ENCODE assay signal across 1 cellular context in genomic region chr2:147373800-147374409, GRCh38.
TF ChIP-seq lines count a peak whose summit lies in the region.

No MANE protein-coding gene starts in this region.

TF ChIP-seq in GM23338, 12 proteins besides CTCF, POLR2A, EP300 and RAD21 (continued from another document):
- TF ChIP-seq, protein P1, sequence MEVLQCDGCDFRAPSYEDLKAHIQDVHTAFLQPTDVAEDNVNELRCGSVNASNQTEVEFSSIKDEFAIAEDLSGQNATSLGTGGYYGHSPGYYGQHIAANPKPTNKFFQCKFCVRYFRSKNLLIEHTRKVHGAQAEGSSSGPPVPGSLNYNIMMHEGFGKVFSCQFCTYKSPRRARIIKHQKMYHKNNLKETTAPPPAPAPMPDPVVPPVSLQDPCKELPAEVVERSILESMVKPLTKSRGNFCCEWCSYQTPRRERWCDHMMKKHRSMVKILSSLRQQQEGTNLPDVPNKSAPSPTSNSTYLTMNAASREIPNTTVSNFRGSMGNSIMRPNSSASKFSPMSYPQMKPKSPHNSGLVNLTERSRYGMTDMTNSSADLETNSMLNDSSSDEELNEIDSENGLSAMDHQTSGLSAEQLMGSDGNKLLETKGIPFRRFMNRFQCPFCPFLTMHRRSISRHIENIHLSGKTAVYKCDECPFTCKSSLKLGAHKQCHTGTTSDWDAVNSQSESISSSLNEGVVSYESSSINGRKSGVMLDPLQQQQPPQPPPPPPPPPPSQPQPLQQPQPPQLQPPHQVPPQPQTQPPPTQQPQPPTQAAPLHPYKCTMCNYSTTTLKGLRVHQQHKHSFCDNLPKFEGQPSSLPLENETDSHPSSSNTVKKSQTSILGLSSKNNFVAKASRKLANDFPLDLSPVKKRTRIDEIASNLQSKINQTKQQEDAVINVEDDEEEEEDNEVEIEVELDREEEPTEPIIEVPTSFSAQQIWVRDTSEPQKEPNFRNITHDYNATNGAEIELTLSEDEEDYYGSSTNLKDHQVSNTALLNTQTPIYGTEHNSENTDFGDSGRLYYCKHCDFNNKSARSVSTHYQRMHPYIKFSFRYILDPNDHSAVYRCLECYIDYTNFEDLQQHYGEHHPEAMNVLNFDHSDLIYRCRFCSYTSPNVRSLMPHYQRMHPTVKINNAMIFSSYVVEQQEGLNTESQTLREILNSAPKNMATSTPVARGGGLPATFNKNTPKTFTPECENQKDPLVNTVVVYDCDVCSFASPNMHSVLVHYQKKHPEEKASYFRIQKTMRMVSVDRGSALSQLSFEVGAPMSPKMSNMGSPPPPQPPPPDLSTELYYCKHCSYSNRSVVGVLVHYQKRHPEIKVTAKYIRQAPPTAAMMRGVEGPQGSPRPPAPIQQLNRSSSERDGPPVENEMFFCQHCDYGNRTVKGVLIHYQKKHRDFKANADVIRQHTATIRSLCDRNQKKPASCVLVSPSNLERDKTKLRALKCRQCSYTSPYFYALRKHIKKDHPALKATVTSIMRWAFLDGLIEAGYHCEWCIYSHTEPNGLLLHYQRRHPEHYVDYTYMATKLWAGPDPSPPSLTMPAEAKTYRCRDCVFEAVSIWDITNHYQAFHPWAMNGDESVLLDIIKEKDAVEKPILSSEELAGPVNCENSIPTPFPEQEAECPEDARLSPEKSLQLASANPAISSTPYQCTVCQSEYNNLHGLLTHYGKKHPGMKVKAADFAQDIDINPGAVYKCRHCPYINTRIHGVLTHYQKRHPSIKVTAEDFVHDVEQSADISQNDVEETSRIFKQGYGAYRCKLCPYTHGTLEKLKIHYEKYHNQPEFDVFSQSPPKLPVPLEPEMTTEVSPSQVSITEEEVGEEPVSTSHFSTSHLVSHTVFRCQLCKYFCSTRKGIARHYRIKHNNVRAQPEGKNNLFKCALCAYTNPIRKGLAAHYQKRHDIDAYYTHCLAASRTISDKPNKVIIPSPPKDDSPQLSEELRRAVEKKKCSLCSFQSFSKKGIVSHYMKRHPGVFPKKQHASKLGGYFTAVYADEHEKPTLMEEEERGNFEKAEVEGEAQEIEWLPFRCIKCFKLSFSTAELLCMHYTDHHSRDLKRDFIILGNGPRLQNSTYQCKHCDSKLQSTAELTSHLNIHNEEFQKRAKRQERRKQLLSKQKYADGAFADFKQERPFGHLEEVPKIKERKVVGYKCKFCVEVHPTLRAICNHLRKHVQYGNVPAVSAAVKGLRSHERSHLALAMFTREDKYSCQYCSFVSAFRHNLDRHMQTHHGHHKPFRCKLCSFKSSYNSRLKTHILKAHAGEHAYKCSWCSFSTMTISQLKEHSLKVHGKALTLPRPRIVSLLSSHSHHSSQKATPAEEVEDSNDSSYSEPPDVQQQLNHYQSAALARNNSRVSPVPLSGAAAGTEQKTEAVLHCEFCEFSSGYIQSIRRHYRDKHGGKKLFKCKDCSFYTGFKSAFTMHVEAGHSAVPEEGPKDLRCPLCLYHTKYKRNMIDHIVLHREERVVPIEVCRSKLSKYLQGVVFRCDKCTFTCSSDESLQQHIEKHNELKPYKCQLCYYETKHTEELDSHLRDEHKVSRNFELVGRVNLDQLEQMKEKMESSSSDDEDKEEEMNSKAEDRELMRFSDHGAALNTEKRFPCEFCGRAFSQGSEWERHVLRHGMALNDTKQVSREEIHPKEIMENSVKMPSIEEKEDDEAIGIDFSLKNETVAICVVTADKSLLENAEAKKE (CRISPR knock-in tag; IDR thresholded peaks at IDR 0.05): no peak
- TF ChIP-seq ZNF114 (CRISPR knock-in tag; IDR thresholded peaks at IDR 0.05): no peak
- no peak for TF ChIP-seq EZH2phosphoT487 (IDR thresholded peaks at IDR 0.05; ENCODE audit: unreplicated experiment)
- TF ChIP-seq CREB1 (CRISPR knock-in tag; IDR thresholded peaks at IDR 0.05; ENCODE audit: low read depth): no peak
- no peak for TF ChIP-seq ZNF331 (CRISPR knock-in tag; IDR thresholded peaks at IDR 0.05; ENCODE audit: low read depth)
- no peak for TF ChIP-seq STAT1 (IDR thresholded peaks at IDR 0.05; ENCODE audit: unreplicated experiment)
- TF ChIP-seq JUNB (IDR thresholded peaks at IDR 0.05; ENCODE audit: unreplicated experiment): no peak
- no peak for TF ChIP-seq NANOG (IDR thresholded peaks at IDR 0.05; ENCODE audit: borderline replicate concordance)
- TF ChIP-seq ETS1 (IDR thresholded peaks at IDR 0.05): no peak
- no peak for TF ChIP-seq EZH2 (IDR thresholded peaks at IDR 0.05; ENCODE audit: low read depth, unreplicated experiment)
